In genomic region chr2:183001948-183002347, GRCh38 we compare ENCODE assay signal across 15 cellular contexts. TPM values are rescaled to one million over a fixed set of nuclear protein-coding genes. Genes with fewer than 3 reads are reported as not detected.
A peak's percentile ranks its signal among the peaks of the same experiment; 100 is the strongest.
DNase-seq lines count a peak whose midpoint lies in the region; ATAC-seq and TF ChIP-seq lines count a peak whose summit lies in the region.
"Had no signal": no experiment of that assay in that cellular context is flagged by ENCODE, and none has a peak within 500 bp of the region (broad histone marks: within the 10 kb centered on the region; RNA-seq: fewer than 3 reads in every experiment).

No MANE protein-coding gene starts in this region.

- H3K9ac ChIP-seq in smooth muscle cell (ENCODE audit: low read depth), result no peak overlapping the region

- 72% methylated on average over 2 of the region's 2 CpGs for WGBS in smooth muscle cell (ENCODE audit: low lambda C conversion rate)

- peaks cover 99% of the 10 kb centered on the region for H3K79me2 ChIP-seq in smooth muscle cell (ENCODE audit: low read depth)

- no peaks in the 10 kb centered on the region for H3K27me3 ChIP-seq in smooth muscle cell (ENCODE audit: low read depth)

- peaks cover 4% of the 10 kb centered on the region for H3F3A ChIP-seq in smooth muscle cell (ENCODE audit: low read depth)

- H3K27ac ChIP-seq in smooth muscle cell (ENCODE audit: low read depth), result peak overlapping the region; percentile 52
- H3K27ac ChIP-seq: HL-60 had no signal

- peaks cover 93% of the 10 kb centered on the region for H4K20me1 ChIP-seq in smooth muscle cell (ENCODE audit: low read depth)

- no peak overlapping the region for H3K4me2 ChIP-seq in smooth muscle cell

- no peak for TF ChIP-seq CTCF in smooth muscle cell (IDR thresholded peaks at IDR 0.05; ENCODE audit: borderline replicate concordance, insufficient read depth, poor library complexity, severe bottlenecking)

- no peaks in the 10 kb centered on the region for H3K9me3 ChIP-seq in smooth muscle cell (replicated peaks; ENCODE audit: low read depth)

- H3K4me3 ChIP-seq in smooth muscle cell, result no peak overlapping the region

- no peak overlapping the region for H2AFZ ChIP-seq in smooth muscle cell (ENCODE audit: low read depth)

- H3K36me3 ChIP-seq in smooth muscle cell (ENCODE audit: low read depth), result peaks cover 18% of the 10 kb centered on the region

- ATAC-seq in GM18907 (IDR thresholded peaks at IDR 0.05; ENCODE audit: unreplicated experiment), result no peak
- ATAC-seq: PC-3 had no signal

- peak; percentile 66 for DNase-seq in NCI-H748 (lab: John Stamatoyannopoulos, UW; ENCODE audit: unreplicated experiment)
- DNase-seq in NCI-H748 treated with DMSO at 0.1 percent for 48 hours (lab: John Stamatoyannopoulos, UW), result no peak
- DNase-seq in NCI-H146 treated with DMSO at 0.1 percent for 48 hours (lab: John Stamatoyannopoulos, UW; ENCODE audit: unreplicated experiment), result peak; percentile 13
- peak; percentile 28 for DNase-seq in astrocyte of the hippocampus (ENCODE audit: low read depth, low spot score)
- DNase-seq in smooth muscle cell (lab: John Stamatoyannopoulos, UW; ENCODE audit: unreplicated experiment), result no peak
- no peak for DNase-seq in effector CD8-positive, alpha-beta T cell (lab: John Stamatoyannopoulos, UW)
- DNase-seq in dermis blood vessel endothelial cell, result no peak
- DNase-seq: C1 segment of cervical spinal cord; DMS79 treated with DMSO at 0.1 percent for 48 hours; GDM1; NCI-H446 treated with DMSO at 0.1 percent for 48 hours; NK-92 treated with Interleukin-12 subunit alpha and Interleukin-12 subunit beta, amount 100 ng/mL, for 24 hours; PC-3 had no signal

- H3K4me1 ChIP-seq in smooth muscle cell (ENCODE audit: low read depth), result no peaks in the 10 kb centered on the region

RNA-seq across cellular contexts. Expression of gene NCKAP1, which starts 36.3 kb away (rescaled TPM):
- total RNA-seq in smooth muscle cell (209 and 210 TPM in 2 replicates), dermis blood vessel endothelial cell (171 and 364 TPM in 2 replicates)
- polyA plus RNA-seq in smooth muscle cell, result 54.2 and 60.4 TPM in 2 replicates

Comparison
In these comparisons a context has a peak if more than half of its experiments do, and no peak if none do; other contexts are left out.
1. DNase-seq: peak in NCI-H748 (single experiment), NCI-H146 treated with DMSO at 0.1 percent for 48 hours (single experiment) and astrocyte of the hippocampus (single experiment); none in NCI-H748 treated with DMSO at 0.1 percent for 48 hours (single experiment), smooth muscle cell (single experiment), effector CD8-positive, alpha-beta T cell (single experiment) and dermis blood vessel endothelial cell (single experiment).